12 cellular contexts compared by ENCODE assay signal in the genomic region with DNA sequence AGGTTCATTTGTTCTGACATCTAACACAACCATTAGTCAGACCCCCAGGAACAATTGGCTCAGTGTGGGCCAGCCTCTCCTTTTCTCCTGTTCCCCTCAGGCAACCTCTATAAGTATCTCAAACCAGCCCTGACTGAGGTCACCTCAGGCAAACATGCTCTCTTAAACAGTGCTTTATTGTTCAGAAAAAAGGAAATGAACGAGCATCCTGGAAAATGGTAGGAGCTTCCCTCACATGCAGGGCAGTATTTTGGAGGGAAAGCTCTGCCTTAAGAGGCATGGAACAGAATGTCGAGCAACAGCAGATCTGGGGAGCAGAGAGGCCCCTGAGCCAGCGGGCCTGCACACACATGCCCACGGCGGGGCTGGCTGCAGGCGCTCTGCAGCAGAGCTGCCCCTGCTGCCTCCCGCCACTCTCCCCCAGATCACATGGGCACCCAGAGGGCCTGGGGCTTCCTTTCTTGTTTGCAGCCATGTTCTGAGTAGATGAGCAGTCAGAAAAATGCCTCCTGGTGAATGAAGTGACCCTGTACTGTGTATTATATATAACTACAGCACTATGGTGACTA. TPM values are rescaled to one million over a fixed set of nuclear protein-coding genes. Genes with fewer than 3 reads are reported as not detected.
A peak's percentile ranks its signal among the peaks of the same experiment; 100 is the strongest.
DNase-seq lines count a peak whose midpoint lies in the region; ATAC-seq, FAIRE-seq and TF ChIP-seq lines count a peak whose summit lies in the region.
"Had no signal": no experiment of that assay in that cellular context is flagged by ENCODE, and none has a peak within 500 bp of the region (broad histone marks: within the 10 kb centered on the region; RNA-seq: fewer than 3 reads in every experiment).

No MANE protein-coding gene starts in this region.

- TF ChIP-seq EP300 in suprapubic skin (IDR thresholded peaks at IDR 0.05), result no peak

- H3K4me1 Mint-ChIP-seq in activated T-cell treated with anti-CD3 and anti-CD28 coated beads, Interleukin-2, amount 50 U/mL, for 24 hours (ENCODE audit: low read depth), result no peaks in the 10 kb centered on the region

- no peaks in the 10 kb centered on the region for H3K9me3 ChIP-seq in SJCRH30 (replicated peaks)
- no peaks in the 10 kb centered on the region for H3K9me3 ChIP-seq in suprapubic skin

- H3K27ac Mint-ChIP-seq in activated T-cell treated with anti-CD3 and anti-CD28 coated beads, Interleukin-2, amount 50 U/mL, for 24 hours, result no peak overlapping the region
- H3K27ac Mint-ChIP-seq: natural killer cell treated with Interleukin-12 subunit alpha and Interleukin-12 subunit beta and Interleukin-15 and Interleukin-18, amount 100 ng/mL, for 72 hours had no signal

- intact Hi-C loops in Right ventricle myocardium superior (cut with DNase I), result no loop called here

- H3K36me3 ChIP-seq in SJCRH30 (no peaks in the 10 kb centered on the region), suprapubic skin (no peaks in the 10 kb centered on the region)

- H3K27ac ChIP-seq in SJCRH30, result peak overlapping the region; percentile 90
- H3K27ac ChIP-seq in suprapubic skin, result peak overlapping the region; percentile 49

- no peaks in the 10 kb centered on the region for H3K27me3 Mint-ChIP-seq in activated T-cell treated with anti-CD3 and anti-CD28 coated beads, Interleukin-2, amount 50 U/mL, for 24 hours
- H3K27me3 Mint-ChIP-seq: natural killer cell treated with Interleukin-12 subunit alpha and Interleukin-12 subunit beta and Interleukin-15 and Interleukin-18, amount 100 ng/mL, for 72 hours had no signal

- no peaks in the 10 kb centered on the region for H3K36me3 Mint-ChIP-seq in activated T-cell treated with anti-CD3 and anti-CD28 coated beads, Interleukin-2, amount 50 U/mL, for 24 hours (ENCODE audit: low read depth)
- H3K36me3 Mint-ChIP-seq: natural killer cell treated with Interleukin-12 subunit alpha and Interleukin-12 subunit beta and Interleukin-15 and Interleukin-18, amount 100 ng/mL, for 72 hours had no signal

- TF ChIP-seq CTCF in suprapubic skin (IDR thresholded peaks at IDR 0.05) (no peak), D721Med (IDR thresholded peaks at IDR 0.05; ENCODE audit: insufficient read depth, missing control alignments) (no peak)

- H3K4me1 ChIP-seq in SJCRH30 (peaks cover 17% of the 10 kb centered on the region), suprapubic skin (peaks cover 7% of the 10 kb centered on the region)

- FAIRE-seq in D721Med (lab: Jason Lieb, UNC), result no peak
- FAIRE-seq: endometrium had no signal

- ATAC-seq in Right ventricle myocardium superior (ENCODE audit: poor library complexity), result peak; percentile 35
- ATAC-seq: natural killer cell treated with Interleukin-12 subunit alpha and Interleukin-12 subunit beta and Interleukin-15 and Interleukin-18, amount 100 ng/mL, for 72 hours had no signal

- no peak overlapping the region for H3K4me3 ChIP-seq in SJCRH30
- H3K4me3 ChIP-seq in suprapubic skin, result no peak overlapping the region

- no peaks in the 10 kb centered on the region for H3K9me3 Mint-ChIP-seq in activated T-cell treated with anti-CD3 and anti-CD28 coated beads, Interleukin-2, amount 50 U/mL, for 24 hours
- H3K9me3 Mint-ChIP-seq: natural killer cell treated with Interleukin-12 subunit alpha and Interleukin-12 subunit beta and Interleukin-15 and Interleukin-18, amount 100 ng/mL, for 72 hours had no signal

- 31% methylated on average over 4 of the region's 7 CpGs for WGBS in suprapubic skin

- H3K27me3 ChIP-seq in SJCRH30 (no peaks in the 10 kb centered on the region), suprapubic skin (no peaks in the 10 kb centered on the region)

- TF ChIP-seq POLR2A in suprapubic skin (IDR thresholded peaks at IDR 0.05), result no peak

- DNase-seq in NCI-H2107 treated with DMSO at 0.1 percent for 48 hours (lab: John Stamatoyannopoulos, UW; ENCODE audit: unreplicated experiment) (peak; percentile 32), NCI-H2107 (lab: John Stamatoyannopoulos, UW) (no peak), SJCRH30 (peak; percentile 95 to 98), Right ventricle myocardium superior (no peak), suprapubic skin (ENCODE audit: low spot score in 2 of 2) (no peak), D721Med (ENCODE audit: insufficient read length, low spot score) (no peak), superior temporal gyrus (ENCODE audit: extremely low spot score) (no peak)
- DNase-seq in activated T-cell treated with anti-CD3 and anti-CD28 coated beads, Interleukin-2, amount 50 U/mL, for 24 hours, result no peak
- DNase-seq: ACHN, NCI-H774 had no signal

- H3K4me3 Mint-ChIP-seq in activated T-cell treated with anti-CD3 and anti-CD28 coated beads, Interleukin-2, amount 50 U/mL, for 24 hours, result no peak overlapping the region
- H3K4me3 Mint-ChIP-seq: natural killer cell treated with Interleukin-12 subunit alpha and Interleukin-12 subunit beta and Interleukin-15 and Interleukin-18, amount 100 ng/mL, for 72 hours had no signal

RNA-seq across cellular contexts. Expression of a gene that starts 42.0 kb away (rescaled TPM):
- 5.8 and 5.9 TPM in 2 replicates for total RNA-seq in SJCRH30 (2014; rRNA removed; shearing (Covaris generic))
- total RNA-seq in Right ventricle myocardium superior (10.8 TPM), suprapubic skin (10 to 100 TPM; 13.0 to 25.4 (median 17.0) TPM)

RNA-seq across cellular contexts. Expression of a gene that starts 56.6 kb away (rescaled TPM):
- total RNA-seq in SJCRH30 (2014; rRNA removed; shearing (Covaris generic)), result 4.0 and 4.2 TPM in 2 replicates
- total RNA-seq in Right ventricle myocardium superior, result 7.8 TPM
- total RNA-seq in suprapubic skin, result 10 to 100 TPM in 3 of 4 donors, 1 to 10 TPM in 1; 9.2 to 41.0 (median 17.7) TPM

Comparison
In these comparisons a context has a peak if more than half of its experiments do, and no peak if none do; other contexts are left out.
1. DNase-seq: peak in NCI-H2107 treated with DMSO at 0.1 percent for 48 hours (single experiment) and SJCRH30 (2 of 2); none in NCI-H2107 (single experiment), Right ventricle myocardium superior (single experiment), suprapubic skin (0 of 2), D721Med (single experiment), superior temporal gyrus (single experiment) and activated T-cell treated with anti-CD3 and anti-CD28 coated beads, Interleukin-2, amount 50 U/mL, for 24 hours (single experiment).